8 cellular contexts compared by ENCODE assay signal in the genomic region with DNA sequence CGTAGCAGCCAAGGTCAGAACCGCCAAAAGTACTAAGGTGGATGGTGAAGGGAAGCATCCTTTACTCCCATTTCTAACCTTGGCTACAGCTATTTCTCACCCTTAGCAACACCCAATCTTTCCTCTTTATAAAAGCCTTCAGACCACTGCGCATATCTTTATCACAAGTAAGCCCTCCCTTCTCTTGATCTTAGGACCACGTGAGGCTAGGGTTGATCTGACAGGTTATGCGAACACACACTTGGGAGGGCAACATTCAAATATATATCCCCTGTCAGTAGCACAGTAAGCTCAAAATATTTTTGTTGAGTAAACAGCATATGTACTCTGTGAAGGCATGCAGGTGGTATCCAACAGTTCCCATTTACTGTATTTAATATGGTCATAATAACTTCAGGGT.
DNase-seq lines count a peak whose midpoint lies in the region; ATAC-seq lines count a peak whose summit lies in the region.

No MANE protein-coding gene starts in this region.

- ATAC-seq in GM19351 (IDR thresholded peaks at IDR 0.05; ENCODE audit: unreplicated experiment): no peak
- no peak for ATAC-seq in HG03095 (IDR thresholded peaks at IDR 0.05; ENCODE audit: unreplicated experiment)
- no peak for ATAC-seq in GM18909 (IDR thresholded peaks at IDR 0.05; ENCODE audit: poor library complexity, unreplicated experiment)

- DNase-seq in EL: peak; percentile 6
- DNase-seq in NCI-H82 treated with DMSO at 0.1 percent for 48 hours (lab: John Stamatoyannopoulos, UW; ENCODE audit: unreplicated experiment): peak; percentile 7
- peak; percentile 25 for DNase-seq in pons (ENCODE audit: low spot score)
- no peak for DNase-seq in HCEC 1CT

- H3K4me3 ChIP-seq in endocrine pancreas (ENCODE audit: control insufficient read depth, insufficient read depth, low read length): peak overlapping the region; percentile 91

- H3K27me3 ChIP-seq in endocrine pancreas (ENCODE audit: control insufficient read depth, insufficient read depth, low read length): no peaks in the 10 kb centered on the region

- no peaks in the 10 kb centered on the region for H3K36me3 ChIP-seq in endocrine pancreas (ENCODE audit: control insufficient read depth, insufficient read depth, low read length)

- no peak overlapping the region for H3K9ac ChIP-seq in endocrine pancreas (ENCODE audit: control insufficient read depth, insufficient read depth, low read length)

- H3K4me1 ChIP-seq in endocrine pancreas (ENCODE audit: control insufficient read depth, insufficient read depth, low read length): peaks cover 8% of the 10 kb centered on the region

- H3K9me3 ChIP-seq in endocrine pancreas (ENCODE audit: control insufficient read depth, low read length): no peaks in the 10 kb centered on the region
